Comparison of ENCODE assay signal across 13 cellular contexts in the genomic region with DNA sequence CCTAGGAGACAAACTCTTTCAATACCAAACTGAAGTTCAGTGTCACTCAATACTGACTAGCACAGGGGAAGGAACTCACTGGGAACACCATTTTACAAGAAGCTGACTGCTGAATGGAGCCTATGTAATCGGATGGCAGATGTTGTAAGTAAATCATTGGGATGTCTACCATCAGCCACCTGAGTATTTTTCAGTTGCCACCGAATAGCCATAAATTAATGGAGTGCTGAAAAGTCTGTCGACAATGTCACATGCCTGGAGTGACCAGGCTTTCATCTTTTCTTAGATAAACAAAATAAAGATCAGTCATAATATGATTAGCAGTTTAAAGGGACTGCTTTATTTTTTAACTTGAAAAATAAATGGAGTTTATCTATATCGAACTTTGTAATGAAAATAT.
DNase-seq lines count a peak whose midpoint lies in the region; ATAC-seq lines count a peak whose summit lies in the region.
"Had no signal": no experiment of that assay in that cellular context is flagged by ENCODE, and none has a peak within 500 bp of the region (broad histone marks: within the 10 kb centered on the region; RNA-seq: fewer than 3 reads in every experiment).

No MANE protein-coding gene starts in this region.

- ATAC-seq in HG03175 (IDR thresholded peaks at IDR 0.05; ENCODE audit: unreplicated experiment) = no peak

- DNase-seq in NCI-H2171 treated with DMSO at 0.1 percent for 48 hours (lab: John Stamatoyannopoulos, UW) (peak; percentile 22), NCI-H2171 (lab: John Stamatoyannopoulos, UW) (no peak), NCI-H1417 treated with DMSO at 0.1 percent for 48 hours (lab: John Stamatoyannopoulos, UW) (peak; percentile 58), OCI-M1 (lab: John Stamatoyannopoulos, UW) (peak; percentile 55), medulla oblongata (ENCODE audit: extremely low spot score) (peak; percentile 4), DMS114 treated with DMSO at 0.1 percent for 48 hours (lab: John Stamatoyannopoulos, UW; ENCODE audit: unreplicated experiment) (no peak), NCI-H1105 treated with DMSO at 0.1 percent for 48 hours (lab: John Stamatoyannopoulos, UW) (no peak)
- DNase-seq: GF-D8; H9; NCI-H1436 treated with DMSO at 0.1 percent for 48 hours; NCI-H2029; NK-92 treated with Interleukin-12 subunit alpha and Interleukin-12 subunit beta, amount 100 ng/mL, for 24 hours had no signal

Comparison
In these comparisons a context has a peak if more than half of its experiments do, and no peak if none do; other contexts are left out.
1. DNase-seq: peak in NCI-H2171 treated with DMSO at 0.1 percent for 48 hours (single experiment), NCI-H1417 treated with DMSO at 0.1 percent for 48 hours (single experiment), OCI-M1 (single experiment) and medulla oblongata (single experiment); none in NCI-H2171 (single experiment), DMS114 treated with DMSO at 0.1 percent for 48 hours (single experiment) and NCI-H1105 treated with DMSO at 0.1 percent for 48 hours (single experiment).